ENCODE assay signal across 17 cellular contexts in the genomic region with DNA sequence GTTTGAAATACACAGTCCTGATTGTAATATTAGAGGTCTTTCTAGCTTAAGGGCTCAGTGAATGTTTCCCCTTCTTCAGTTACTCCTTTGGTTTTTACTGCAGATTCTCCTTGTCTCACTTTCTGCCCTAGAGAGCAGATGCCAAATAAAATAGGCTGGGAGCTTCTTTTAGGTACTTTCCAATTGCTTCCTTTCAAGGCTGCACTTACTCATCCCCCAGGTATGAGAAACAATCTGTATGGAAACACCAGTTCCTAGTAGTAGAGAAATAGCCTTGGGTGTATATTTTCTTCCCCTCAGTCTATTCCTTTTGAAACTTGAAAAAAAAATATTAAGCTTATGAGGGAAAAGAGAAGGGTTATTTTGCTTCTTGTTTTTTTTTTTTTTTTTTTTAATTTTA.
DNase-seq lines count a peak whose midpoint lies in the region; ATAC-seq and TF ChIP-seq lines count a peak whose summit lies in the region.
"Had no signal": no experiment of that assay in that cellular context is flagged by ENCODE, and none has a peak within 500 bp of the region (broad histone marks: within the 10 kb centered on the region; RNA-seq: fewer than 3 reads in every experiment).

No MANE protein-coding gene starts in this region.

- peak overlapping the region; percentile 21; the same call in 1 of the 2 replicates for H3K4me2 ChIP-seq in KMS-11
- H3K4me2 ChIP-seq: A549 had no signal

- no peaks in the 10 kb centered on the region for H3K79me2 ChIP-seq in KMS-11 (ENCODE audit: insufficient read depth, low read depth)

- H3K4me3 ChIP-seq in KMS-11 (IDR thresholded peaks at IDR 0.05; ENCODE audit: insufficient read depth, low read depth, low read length) (no peak overlapping the region), vagina (no peak overlapping the region)
- H3K4me3 ChIP-seq: A549, HAP-1, SK-N-MC had no signal

- no peaks in the 10 kb centered on the region for H3K9me3 ChIP-seq in vagina
- H3K9me3 ChIP-seq: A549, HAP-1 had no signal

- intact Hi-C loops in vagina (cut with DNase I) = no loop called here

- no peak overlapping the region for H2AFZ ChIP-seq in KMS-11 (ENCODE audit: low read depth)

- H3K9ac ChIP-seq in KMS-11 = no peak overlapping the region

- H3K4me1 ChIP-seq in KMS-11 (ENCODE audit: low read depth, poor library complexity, severe bottlenecking) (peaks cover 15% of the 10 kb centered on the region), vagina (no peaks in the 10 kb centered on the region)
- H3K4me1 ChIP-seq: A549, HAP-1 had no signal

- no peak for ATAC-seq in HG02610 (IDR thresholded peaks at IDR 0.05; ENCODE audit: unreplicated experiment)

- TF ChIP-seq CTCF in KMS-11 (conservative IDR thresholded peaks at IDR 0.05; ENCODE audit: low read depth, low read length) (no peak), vagina (IDR thresholded peaks at IDR 0.05) (no peak)

- in situ Hi-C loops in Caki2 (cut with HindIII; ENCODE audit: low pct_unique_long_range_greater_than_20kb, low sequenced_read_pairs) = no loop called here

- TF ChIP-seq POLR2A in vagina (IDR thresholded peaks at IDR 0.05) = no peak

- H3K27me3 ChIP-seq in KMS-11 (ENCODE audit: insufficient read depth, low read depth) (no peaks in the 10 kb centered on the region), vagina (no peaks in the 10 kb centered on the region)

- DNase-seq in Caki2 (ENCODE audit: low read depth) (peak; percentile 27), astrocyte of the hippocampus (ENCODE audit: low read depth, low spot score) (peak; percentile 17), kidney glomerular epithelial cell (lab: John Stamatoyannopoulos, UW) (peak; percentile 16), DMS153 treated with DMSO at 0.1 percent for 48 hours (lab: John Stamatoyannopoulos, UW; ENCODE audit: unreplicated experiment) (no peak), vagina (ENCODE audit: extremely low spot score in 2 of 2) (no peak)
- DNase-seq: DMS 273 treated with DMSO at 0.1 percent for 48 hours, NCI-H1436, NCI-H2081, NCI-H510A treated with DMSO at 0.1 percent for 48 hours, NCI-H82, Right ventricle myocardium superior had no signal

- no peaks in the 10 kb centered on the region for H4K20me1 ChIP-seq in KMS-11 (ENCODE audit: insufficient read depth)

- H3K27ac ChIP-seq in KMS-11 (no peak overlapping the region), vagina (no peak overlapping the region)
- H3K27ac ChIP-seq: A549, C4-2B, SK-N-MC had no signal

- H3K36me3 ChIP-seq in KMS-11 (ENCODE audit: insufficient read depth) = no peaks in the 10 kb centered on the region
- H3K36me3 ChIP-seq in vagina = no peaks in the 10 kb centered on the region
- H3K36me3 ChIP-seq: HAP-1 had no signal

Comparison
In these comparisons a context has a peak if more than half of its experiments do, and no peak if none do; other contexts are left out.
1. DNase-seq: peak in Caki2 (single experiment), astrocyte of the hippocampus (single experiment) and kidney glomerular epithelial cell (single experiment); none in DMS153 treated with DMSO at 0.1 percent for 48 hours (single experiment) and vagina (0 of 2).